Comparison of ENCODE assay signal across 9 cellular contexts in genomic region chr14:95609398-95609990, GRCh38.
DNase-seq lines count a peak whose midpoint lies in the region; ATAC-seq and TF ChIP-seq lines count a peak whose summit lies in the region.
"Had no signal": no experiment of that assay in that cellular context is flagged by ENCODE, and none has a peak within 500 bp of the region (broad histone marks: within the 10 kb centered on the region; RNA-seq: fewer than 3 reads in every experiment).

No MANE protein-coding gene starts in this region.

- H3K36me3 ChIP-seq in smooth muscle cell (ENCODE audit: low read depth) = no peaks in the 10 kb centered on the region
- H3K36me3 ChIP-seq: SJSA1 had no signal

- peak; percentile 46 for ATAC-seq in esophagus mucosa
- ATAC-seq in HG03045 (IDR thresholded peaks at IDR 0.05; ENCODE audit: unreplicated experiment) = no peak

- H3K27ac Mint-ChIP-seq in HFFc6 = no peak overlapping the region

- TF ChIP-seq CTCF in HFFc6 (IDR thresholded peaks at IDR 0.05) (peak; percentile 74), smooth muscle cell (IDR thresholded peaks at IDR 0.05; ENCODE audit: borderline replicate concordance, insufficient read depth, poor library complexity, severe bottlenecking) (peak; percentile 69)

- no peak overlapping the region for H2AFZ ChIP-seq in smooth muscle cell (ENCODE audit: low read depth)

- H3K27me3 ChIP-seq in smooth muscle cell (ENCODE audit: low read depth) = peaks cover 7% of the 10 kb centered on the region

- peaks cover 20% of the 10 kb centered on the region for H3K27me3 Mint-ChIP-seq in HFFc6 (ENCODE audit: insufficient read depth)

- no peaks in the 10 kb centered on the region for H4K20me1 ChIP-seq in smooth muscle cell (ENCODE audit: low read depth)

- no peaks in the 10 kb centered on the region for H3F3A ChIP-seq in smooth muscle cell (ENCODE audit: low read depth)

- H3K9ac ChIP-seq in smooth muscle cell (ENCODE audit: low read depth) = no peak overlapping the region

- H3K36me3 Mint-ChIP-seq in HFFc6 (ENCODE audit: low read depth) = no peaks in the 10 kb centered on the region

- 38% methylated on average over 7 of the region's 7 CpGs for WGBS in smooth muscle cell (ENCODE audit: low lambda C conversion rate)

- no peaks in the 10 kb centered on the region for H3K4me1 Mint-ChIP-seq in HFFc6 (ENCODE audit: low read depth)

- H3K27ac ChIP-seq in smooth muscle cell (ENCODE audit: low read depth) = no peak overlapping the region
- H3K27ac ChIP-seq: SJSA1 had no signal

- peak; percentile 11 for DNase-seq in DMS114 treated with DMSO at 0.1 percent for 48 hours (lab: John Stamatoyannopoulos, UW; ENCODE audit: unreplicated experiment)
- DNase-seq in HFFc6 = peak; percentile 6
- DNase-seq in NCI-H774 (lab: John Stamatoyannopoulos, UW) = peak; percentile 40
- DNase-seq in smooth muscle cell (lab: John Stamatoyannopoulos, UW; ENCODE audit: unreplicated experiment) = no peak
- DNase-seq in GOT3 (lab: John Stamatoyannopoulos, UW) = no peak
- DNase-seq in activated naive CD4-positive, alpha-beta T cell treated with Interleukin-2 at 50 U/mL for 16 hours = no peak

- no peak overlapping the region for H3K4me3 ChIP-seq in smooth muscle cell
- H3K4me3 ChIP-seq: SJSA1 had no signal

- no peak overlapping the region for H3K4me3 Mint-ChIP-seq in HFFc6

- no peaks in the 10 kb centered on the region for H3K9me3 Mint-ChIP-seq in HFFc6

- no peaks in the 10 kb centered on the region for H3K79me2 ChIP-seq in smooth muscle cell (ENCODE audit: low read depth)

- H3K4me2 ChIP-seq in smooth muscle cell = no peak overlapping the region

- no peaks in the 10 kb centered on the region for H3K4me1 ChIP-seq in smooth muscle cell (ENCODE audit: low read depth)
- H3K4me1 ChIP-seq: SJSA1 had no signal

- no peaks in the 10 kb centered on the region for H3K9me3 ChIP-seq in smooth muscle cell (replicated peaks; ENCODE audit: low read depth)
- H3K9me3 ChIP-seq: SJSA1 had no signal

Comparison
In these comparisons a context has a peak if more than half of its experiments do, and no peak if none do; other contexts are left out.
1. DNase-seq: peak in DMS114 treated with DMSO at 0.1 percent for 48 hours (single experiment), HFFc6 (single experiment) and NCI-H774 (single experiment); none in smooth muscle cell (single experiment), GOT3 (single experiment) and activated naive CD4-positive, alpha-beta T cell treated with Interleukin-2 at 50 U/mL for 16 hours (single experiment).